In genomic region chr10:29816801-29817558, GRCh38 we compare ENCODE assay signal across 15 cellular contexts.
A peak's percentile ranks its signal among the peaks of the same experiment; 100 is the strongest.
DNase-seq lines count a peak whose midpoint lies in the region; TF ChIP-seq lines count a peak whose summit lies in the region.
"Had no signal": no experiment of that assay in that cellular context is flagged by ENCODE, and none has a peak within 500 bp of the region (broad histone marks: within the 10 kb centered on the region; RNA-seq: fewer than 3 reads in every experiment).

No MANE protein-coding gene starts in this region.

- peak overlapping the region in 1 of 2 experiments; percentile 38 for H3K4ac ChIP-seq in mesenchymal stem cell (ENCODE audit: low read depth in 1 of 2, low read length in 2 of 2)

- H2AFZ ChIP-seq in mesenchymal stem cell (ENCODE audit: low read depth, low read length) = peak overlapping the region; percentile 64

- no peak overlapping the region for H2BK5ac ChIP-seq in mesenchymal stem cell (ENCODE audit: low read depth, low read length, poor library complexity, severe bottlenecking)

- no peak overlapping the region for H2BK15ac ChIP-seq in mesenchymal stem cell (ENCODE audit: low read depth, poor library complexity, severe bottlenecking)

- H3K9me3 ChIP-seq in AG04450 (ENCODE audit: control insufficient read depth, insufficient read depth, low read length) (peaks cover 4% of the 10 kb centered on the region; the same call in 1 of the 2 replicates), mesenchymal stem cell (ENCODE audit: control insufficient read depth, low read length) (no peaks in the 10 kb centered on the region), Peyer's patch (no peaks in the 10 kb centered on the region)
- H3K9me3 ChIP-seq: Caco-2, HAP-1 had no signal

- peak overlapping the region in 1 of 2 experiments; percentile 13 for H3K14ac ChIP-seq in mesenchymal stem cell (ENCODE audit: low read length in 2 of 2)

- H3K18ac ChIP-seq in mesenchymal stem cell (ENCODE audit: low read depth in 1 of 2, low read length in 2 of 2) = no peak overlapping the region

- DNase-seq in AG04450 (ENCODE audit: low read depth, low spot score) (no peak), NCI-H774 (lab: John Stamatoyannopoulos, UW) (peak; percentile 14), mesenchymal stem cell (no peak), NCI-H226 (no peak), Peyer's patch (no peak), NCI-H345 treated with DMSO at 0.1 percent for 48 hours (lab: John Stamatoyannopoulos, UW; ENCODE audit: unreplicated experiment) (no peak)
- DNase-seq: Caco-2; CD4-positive, alpha-beta T cell; NCI-H1092 treated with DMSO at 0.1 percent for 48 hours; NCI-H1694; NCI-H2081 treated with DMSO at 0.1 percent for 48 hours; NCI-H510A treated with DMSO at 0.1 percent for 48 hours; Right ventricle myocardium superior had no signal

- no peak for TF ChIP-seq CTCF in AG04450 (IDR thresholded peaks at IDR 0.05; ENCODE audit: low read depth, low read length)
- TF ChIP-seq CTCF in Peyer's patch (IDR thresholded peaks at IDR 0.05) = no peak

- no peak overlapping the region for H3K4me3 ChIP-seq in AG04450 (ENCODE audit: low read depth, low read length)
- no peak overlapping the region for H3K4me3 ChIP-seq in mesenchymal stem cell (ENCODE audit: insufficient read depth in 1 of 2, low read depth in 1 of 2, low read length in 2 of 2)
- no peak overlapping the region for H3K4me3 ChIP-seq in rectal smooth muscle tissue (ENCODE audit: low read length)
- no peak overlapping the region for H3K4me3 ChIP-seq in Peyer's patch
- H3K4me3 ChIP-seq: HAP-1 had no signal

- H2BK12ac ChIP-seq in mesenchymal stem cell (ENCODE audit: low read length in 2 of 2) = peak overlapping the region in 1 of 2 experiments; percentile 52

- H3K23ac ChIP-seq in mesenchymal stem cell (ENCODE audit: low read length in 2 of 2) = no peak overlapping the region

- H4K8ac ChIP-seq in mesenchymal stem cell (ENCODE audit: low read length) = peak overlapping the region; percentile 35

- H4K91ac ChIP-seq in mesenchymal stem cell (ENCODE audit: low read length) = no peak overlapping the region

- H2AK5ac ChIP-seq in mesenchymal stem cell (ENCODE audit: low read length, severe bottlenecking) = no peak overlapping the region

- no peaks in the 10 kb centered on the region for H3K79me1 ChIP-seq in mesenchymal stem cell (replicated peaks; ENCODE audit: low read length, poor library complexity, severe bottlenecking)

- H3K9ac ChIP-seq in mesenchymal stem cell (ENCODE audit: low read length) (no peak overlapping the region), rectal smooth muscle tissue (ENCODE audit: low read length) (no peak overlapping the region)

- 95% methylated on average over 13 of the region's 14 CpGs for WGBS in mesenchymal stem cell

- H3K27ac ChIP-seq in AG04450 (ENCODE audit: low read depth, low read length) (peak overlapping the region; percentile 11), mesenchymal stem cell (ENCODE audit: low read length, poor library complexity, severe bottlenecking) (no peak overlapping the region), rectal smooth muscle tissue (ENCODE audit: low read depth, low read length) (peak overlapping the region; percentile 94), Peyer's patch (peak overlapping the region in 1 of 4 donors; percentile 84)

- H3K4me1 ChIP-seq in mesenchymal stem cell (ENCODE audit: control insufficient read depth, insufficient read depth, low read depth, low read length) (peaks cover 9% of the 10 kb centered on the region), rectal smooth muscle tissue (ENCODE audit: control insufficient read depth, insufficient read depth, low read length) (peaks cover 29% of the 10 kb centered on the region), Peyer's patch (peaks cover 0 to 7% (median 0%) of the 10 kb centered on the region in 4 donors)
- H3K4me1 ChIP-seq: HAP-1 had no signal

- POLR2A ChIA-PET in AG04450 (lab: Yijun Ruan, JAX) = interaction anchor here (1.0 kb wide), 1 partner anchor 11 kb away, joined by 4 read pairs; no protein-coding TSS in a partner anchor

- no peak for TF ChIP-seq POLR2A in Peyer's patch (IDR thresholded peaks at IDR 0.05)

- CTCF ChIA-PET in AG04450 (lab: Charles Lee) = no interaction called here

- no peak overlapping the region for H2BK120ac ChIP-seq in mesenchymal stem cell (ENCODE audit: low read depth, low read length)

- H3K36me3 ChIP-seq in mesenchymal stem cell (ENCODE audit: control insufficient read depth in 1 of 2, insufficient read depth in 2 of 2, low read depth in 1 of 2, low read length in 2 of 2) = no peaks in the 10 kb centered on the region
- no peaks in the 10 kb centered on the region for H3K36me3 ChIP-seq in rectal smooth muscle tissue (ENCODE audit: control insufficient read depth, insufficient read depth, low read length)
- H3K36me3 ChIP-seq in Peyer's patch = no peaks in the 10 kb centered on the region
- H3K36me3 ChIP-seq: HAP-1 had no signal

- no peak overlapping the region for H3K4me2 ChIP-seq in mesenchymal stem cell (ENCODE audit: low read length, poor library complexity, severe bottlenecking)

- H3K27me3 ChIP-seq in AG04450 (ENCODE audit: control insufficient read depth, insufficient read depth, low read length) (peaks cover 4% of the 10 kb centered on the region), mesenchymal stem cell (ENCODE audit: control insufficient read depth in 1 of 2, insufficient read depth in 1 of 2, low read length in 2 of 2) (peaks cover 0 to 23% of the 10 kb centered on the region in 2 experiments), rectal smooth muscle tissue (ENCODE audit: control insufficient read depth, insufficient read depth, low read length) (no peaks in the 10 kb centered on the region), Peyer's patch (no peaks in the 10 kb centered on the region)
